1 cellular context compared by ENCODE assay signal in genomic region chr12:46459111-46459510, GRCh38.
TF ChIP-seq lines count a peak whose summit lies in the region.

No MANE protein-coding gene starts in this region.

TF ChIP-seq in HepG2, 621 proteins besides CTCF, POLR2A, EP300 and RAD21 (continued from another document):
- TF ChIP-seq, protein P1, sequence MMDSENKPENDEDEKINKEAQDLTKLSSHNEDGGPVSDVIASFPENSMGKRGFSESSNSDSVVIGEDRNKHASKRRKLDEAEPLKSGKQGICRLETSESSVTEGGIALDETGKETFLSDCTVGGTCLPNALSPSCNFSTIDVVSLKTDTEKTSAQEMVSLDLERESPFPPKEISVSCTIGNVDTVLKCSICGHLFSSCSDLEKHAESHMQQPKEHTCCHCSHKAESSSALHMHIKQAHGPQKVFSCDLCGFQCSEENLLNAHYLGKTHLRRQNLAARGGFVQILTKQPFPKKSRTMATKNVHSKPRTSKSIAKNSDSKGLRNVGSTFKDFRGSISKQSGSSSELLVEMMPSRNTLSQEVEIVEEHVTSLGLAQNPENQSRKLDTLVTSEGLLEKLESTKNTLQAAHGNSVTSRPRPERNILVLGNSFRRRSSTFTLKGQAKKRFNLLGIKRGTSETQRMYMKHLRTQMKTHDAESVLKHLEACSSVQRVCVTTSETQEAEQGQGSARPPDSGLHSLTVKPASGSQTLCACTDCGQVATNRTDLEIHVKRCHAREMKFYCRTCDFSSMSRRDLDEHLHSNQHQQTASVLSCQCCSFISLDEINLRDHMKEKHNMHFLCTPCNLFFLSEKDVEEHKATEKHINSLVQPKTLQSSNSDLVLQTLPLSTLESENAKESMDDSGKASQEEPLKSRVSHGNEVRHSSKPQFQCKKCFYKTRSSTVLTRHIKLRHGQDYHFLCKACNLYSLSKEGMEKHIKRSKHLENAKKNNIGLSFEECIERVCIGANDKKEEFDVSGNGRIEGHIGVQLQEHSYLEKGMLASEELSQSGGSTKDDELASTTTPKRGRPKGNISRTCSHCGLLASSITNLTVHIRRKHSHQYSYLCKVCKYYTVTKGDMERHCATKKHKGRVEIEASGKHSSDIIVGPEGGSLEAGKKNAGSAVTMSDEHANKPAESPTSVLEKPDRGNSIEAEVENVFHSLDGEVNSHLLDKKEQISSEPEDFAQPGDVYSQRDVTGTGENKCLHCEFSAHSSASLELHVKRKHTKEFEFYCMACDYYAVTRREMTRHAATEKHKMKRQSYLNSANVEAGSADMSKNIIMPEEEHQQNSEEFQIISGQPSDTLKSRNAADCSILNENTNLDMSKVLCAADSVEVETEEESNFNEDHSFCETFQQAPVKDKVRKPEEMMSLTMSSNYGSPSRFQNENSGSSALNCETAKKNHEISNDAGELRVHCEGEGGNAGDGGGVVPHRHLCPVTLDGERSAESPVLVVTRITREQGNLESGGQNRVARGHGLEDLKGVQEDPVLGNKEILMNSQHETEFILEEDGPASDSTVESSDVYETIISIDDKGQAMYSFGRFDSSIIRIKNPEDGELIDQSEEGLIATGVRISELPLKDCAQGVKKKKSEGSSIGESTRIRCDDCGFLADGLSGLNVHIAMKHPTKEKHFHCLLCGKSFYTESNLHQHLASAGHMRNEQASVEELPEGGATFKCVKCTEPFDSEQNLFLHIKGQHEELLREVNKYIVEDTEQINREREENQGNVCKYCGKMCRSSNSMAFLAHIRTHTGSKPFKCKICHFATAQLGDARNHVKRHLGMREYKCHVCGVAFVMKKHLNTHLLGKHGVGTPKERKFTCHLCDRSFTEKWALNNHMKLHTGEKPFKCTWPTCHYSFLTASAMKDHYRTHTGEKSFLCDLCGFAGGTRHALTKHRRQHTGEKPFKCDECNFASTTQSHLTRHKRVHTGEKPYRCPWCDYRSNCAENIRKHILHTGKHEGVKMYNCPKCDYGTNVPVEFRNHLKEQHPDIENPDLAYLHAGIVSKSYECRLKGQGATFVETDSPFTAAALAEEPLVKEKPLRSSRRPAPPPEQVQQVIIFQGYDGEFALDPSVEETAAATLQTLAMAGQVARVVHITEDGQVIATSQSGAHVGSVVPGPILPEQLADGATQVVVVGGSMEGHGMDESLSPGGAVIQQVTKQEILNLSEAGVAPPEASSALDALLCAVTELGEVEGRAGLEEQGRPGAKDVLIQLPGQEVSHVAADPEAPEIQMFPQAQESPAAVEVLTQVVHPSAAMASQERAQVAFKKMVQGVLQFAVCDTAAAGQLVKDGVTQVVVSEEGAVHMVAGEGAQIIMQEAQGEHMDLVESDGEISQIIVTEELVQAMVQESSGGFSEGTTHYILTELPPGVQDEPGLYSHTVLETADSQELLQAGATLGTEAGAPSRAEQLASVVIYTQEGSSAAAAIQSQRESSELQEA (CRISPR knock-in tag; IDR thresholded peaks at IDR 0.05; ENCODE audit: not compliant biosample characterization) = no peak
- TF ChIP-seq PRPF4 (IDR thresholded peaks at IDR 0.05; ENCODE audit: low read depth, low read length, poor library complexity, severe bottlenecking) (no peak), SMARCC2 (IDR thresholded peaks at IDR 0.05) (no peak), STAG1 (CRISPR knock-in tag; IDR thresholded peaks at IDR 0.05) (no peak), CHCHD3 (CRISPR knock-in tag; IDR thresholded peaks at IDR 0.05) (no peak), SP4 (CRISPR knock-in tag; IDR thresholded peaks at IDR 0.05) (no peak), ZNF501 (CRISPR knock-in tag; IDR thresholded peaks at IDR 0.05) (no peak), ZBTB7A (CRISPR knock-in tag; IDR thresholded peaks at IDR 0.05) (no peak), ZNF740 (CRISPR knock-in tag; IDR thresholded peaks at IDR 0.05) (no peak), ZFP62 (CRISPR knock-in tag; IDR thresholded peaks at IDR 0.05) (no peak)
TF ChIP-seq in HepG2: peak in this region for 0.
